ENCODE assay signal across 24 cellular contexts in the genomic region with DNA sequence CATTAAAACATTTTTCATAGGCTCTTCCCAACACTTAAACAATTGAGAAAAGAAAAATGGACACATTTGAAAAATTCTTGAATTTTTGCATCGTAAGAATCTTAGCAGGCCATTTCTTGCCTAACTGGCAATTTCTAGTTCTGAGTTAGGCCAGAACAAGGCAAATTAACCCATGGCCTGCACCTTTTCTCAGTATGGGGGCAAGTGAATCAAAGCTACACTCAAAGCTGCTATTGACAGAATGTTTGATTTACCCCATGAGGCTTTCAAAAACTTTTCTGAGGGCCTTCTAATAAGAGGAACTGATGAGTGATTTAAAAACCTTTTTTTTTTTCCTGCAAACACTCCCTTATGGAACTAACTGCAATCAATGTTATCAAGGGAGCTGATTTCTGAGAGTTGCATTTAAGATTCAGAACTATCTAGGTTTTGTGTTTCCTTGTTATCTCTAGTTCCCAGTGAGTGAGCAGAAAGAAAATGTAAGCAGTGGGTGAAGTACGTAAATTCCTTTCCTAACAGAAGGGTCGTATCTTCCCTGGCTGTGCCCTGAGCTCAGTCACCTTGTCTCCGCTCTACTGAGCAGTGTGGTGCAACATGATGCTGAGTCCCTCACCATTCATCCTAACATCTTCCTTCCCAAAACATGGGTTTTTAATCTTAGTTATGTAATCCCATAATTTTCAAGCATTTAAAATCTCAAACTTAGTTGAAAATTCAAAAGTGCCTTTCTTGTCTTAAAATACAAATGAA.
"Had no signal": no experiment of that assay in that cellular context is flagged by ENCODE, and none has a peak within 500 bp of the region (broad histone marks: within the 10 kb centered on the region; RNA-seq: fewer than 3 reads in every experiment).

No MANE protein-coding gene starts in this region.

- H3K27ac ChIP-seq: adrenal gland, foreskin keratinocyte, prostate gland, thoracic aorta, vagina had no signal

- H3K4me1 Mint-ChIP-seq: activated B cell treated with CpG ODN at 0.5 μM for 24 hours, memory B cell, naive B cell, neural crest cell had no signal

- H3K27ac Mint-ChIP-seq: activated B cell treated with CpG ODN at 0.5 μM for 24 hours; activated naive CD8-positive, alpha-beta T cell; activated T-helper 2 cell treated with anti-CD3 and anti-CD28 coated beads, Interferon-gamma antibody, Interleukin-2, Interleukin-4, amounts not matched to agents 10 μg/mL and 5 μg/mL and 100 μg/mL, durations not matched to agents 14 hours and 24 hours and 36 hours; immature natural killer cell; memory B cell; naive B cell; T-helper 1 cell treated with Interleukin-12 subunit alpha and Interleukin-12 subunit beta and Interleukin-4 antibody, amounts not matched to agents 30 μg/mL and 1 μg/mL, for 36 hours; type B pancreatic cell had no signal

- H3K4me1 ChIP-seq: adrenal gland, foreskin keratinocyte, prostate gland, vagina had no signal

- H3K27me3 ChIP-seq: adrenal gland, foreskin keratinocyte, vagina had no signal

- H3K9me3 Mint-ChIP-seq: activated B cell treated with CpG ODN at 0.5 μM for 24 hours; activated T-cell treated with anti-CD3 and anti-CD28 coated beads, Interleukin-2, amount 50 U/mL, for 4 hours; activated T-helper 2 cell treated with anti-CD3 and anti-CD28 coated beads, Interferon-gamma antibody, Interleukin-2, Interleukin-4, amounts not matched to agents 10 μg/mL and 5 μg/mL and 100 μg/mL, durations not matched to agents 14 hours and 24 hours and 36 hours; immature natural killer cell; memory B cell; naive B cell; neural crest cell; T-helper 1 cell treated with Interleukin-12 subunit alpha and Interleukin-12 subunit beta and Interleukin-4 antibody, amounts not matched to agents 30 μg/mL and 1 μg/mL, for 36 hours; type B pancreatic cell had no signal

- H3K27me3 Mint-ChIP-seq: activated B cell treated with CpG ODN at 0.5 μM for 24 hours; activated naive CD8-positive, alpha-beta T cell; memory B cell; naive B cell had no signal

- H3K4me3 Mint-ChIP-seq: activated B cell treated with CpG ODN at 0.5 μM for 24 hours; activated naive CD8-positive, alpha-beta T cell; activated T-cell treated with anti-CD3 and anti-CD28 coated beads, Interleukin-2, amount 50 U/mL, for 4 hours; immature natural killer cell; memory B cell; naive B cell; neural crest cell; T-helper 1 cell treated with Interleukin-12 subunit alpha and Interleukin-12 subunit beta and Interleukin-4 antibody, amounts not matched to agents 30 μg/mL and 1 μg/mL, for 36 hours; type B pancreatic cell had no signal

- H3K36me3 Mint-ChIP-seq: type B pancreatic cell had no signal

- ATAC-seq: activated T-cell treated with anti-CD3 and anti-CD28 coated beads, Interleukin-2, amount 50 U/mL, for 4 hours; foreskin keratinocyte had no signal

- H3K9me3 ChIP-seq: adrenal gland, prostate gland, thoracic aorta, vagina had no signal

- DNase-seq: activated B cell treated with CpG ODN at 0.5 μM for 24 hours; activated CD4-positive, alpha-beta T cell treated with anti-CD3 and anti-CD28 coated beads for 4 hours; activated CD4-positive, alpha-beta T cell treated with anti-CD3 and anti-CD28 coated beads, Interleukin-2, amount 50 U/mL, for 48 hours; activated CD8-positive, alpha-beta memory T cell treated with anti-CD3 and anti-CD28 coated beads, Interleukin-2, amount 50 U/mL, for 48 hours; activated naive CD4-positive, alpha-beta T cell; activated T-cell treated with anti-CD3 and anti-CD28 coated beads, Interleukin-2, amount 50 U/mL, for 4 hours; adrenal gland; cerebellar nuclear complex; cortex of kidney; foreskin keratinocyte; immature natural killer cell; naive B cell; stimulated activated CD4-positive, alpha-beta T cell treated with anti-CD3 and anti-CD28 coated beads, Interleukin-4, amount 100 ng/mL, for 1 hour; stimulated activated naive CD4-positive, alpha-beta T cell; T1000 had no signal

- H3K4me3 ChIP-seq: adrenal gland, prostate gland, thoracic aorta, vagina had no signal
